In the genomic region with DNA sequence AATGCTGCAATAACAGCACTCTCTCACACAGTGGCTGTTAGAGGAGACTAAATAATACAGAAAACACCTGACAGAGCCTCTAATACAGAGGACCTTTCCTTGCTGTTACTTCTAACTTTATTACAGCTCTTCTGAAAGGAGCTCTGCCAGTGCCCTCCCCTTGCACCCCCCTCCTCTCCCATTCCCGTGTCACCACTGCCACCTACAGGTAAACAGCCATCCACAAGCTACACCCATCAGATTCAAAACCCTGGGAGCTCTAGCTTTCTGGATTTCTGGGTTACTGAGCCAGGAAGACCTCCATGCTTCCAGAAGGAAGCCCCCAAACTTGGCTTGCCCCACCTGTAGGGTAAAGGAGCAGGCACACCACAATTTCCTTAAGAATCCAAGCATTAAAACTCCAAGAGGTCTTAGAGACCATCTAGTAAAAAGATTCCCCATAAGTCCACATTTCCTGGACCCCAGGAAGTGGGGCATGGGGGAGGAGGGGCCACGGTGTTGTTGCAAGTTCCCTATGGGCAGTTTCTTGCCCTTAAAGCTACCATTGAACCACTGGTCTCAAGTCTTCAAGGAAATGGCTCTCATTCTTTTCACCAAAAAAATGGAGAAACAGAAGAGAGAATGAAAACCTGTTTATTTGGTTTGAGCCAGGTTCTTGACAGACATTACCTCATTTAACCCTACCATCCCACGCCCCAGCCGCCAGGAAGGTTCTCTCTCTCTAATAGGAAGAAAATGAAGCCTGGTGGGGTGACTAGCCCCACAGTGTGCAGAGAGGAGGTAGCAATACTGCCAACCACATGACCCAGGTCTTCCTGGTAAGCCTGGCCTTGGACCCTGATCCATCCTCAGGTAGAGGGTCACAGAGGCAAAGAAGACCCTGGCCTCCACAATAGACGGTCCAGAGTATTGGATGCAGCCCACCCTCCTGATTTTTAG, we compare ENCODE assay signal across 8 cellular contexts. TPM values are rescaled to one million over a fixed set of nuclear protein-coding genes. Genes with fewer than 3 reads are reported as not detected.
A peak's percentile ranks its signal among the peaks of the same experiment; 100 is the strongest.
DNase-seq lines count a peak whose midpoint lies in the region; ATAC-seq and TF ChIP-seq lines count a peak whose summit lies in the region.

No MANE protein-coding gene starts in this region.

- no peaks in the 10 kb centered on the region for H3K9me3 ChIP-seq in Peyer's patch

- H3K27ac Mint-ChIP-seq in neural crest cell (ENCODE audit: unreplicated experiment), result no peak overlapping the region

- H3K4me3 Mint-ChIP-seq in neural crest cell, result peak overlapping the region; percentile 36

- no peaks in the 10 kb centered on the region for H3K36me3 Mint-ChIP-seq in neural crest cell (ENCODE audit: low read depth)

- TF ChIP-seq CTCF in Peyer's patch (IDR thresholded peaks at IDR 0.05) (peak; percentile 16 to 79 (median 69)), fibroblast of pulmonary artery (IDR thresholded peaks at IDR 0.05; ENCODE audit: low read length, missing control alignments) (peak; percentile 90), neural crest cell (conservative IDR thresholded peaks at IDR 0.05) (peak; percentile 80)

- H3K4me1 Mint-ChIP-seq in neural crest cell, result peaks cover 43% of the 10 kb centered on the region

- H3K4me1 ChIP-seq in Peyer's patch, result peaks cover 0 to 45% (median 0%) of the 10 kb centered on the region in 4 donors

- no peaks in the 10 kb centered on the region for H3K36me3 ChIP-seq in Peyer's patch

- TF ChIP-seq POLR2A in Peyer's patch (IDR thresholded peaks at IDR 0.05), result no peak

- no peaks in the 10 kb centered on the region for H3K27me3 Mint-ChIP-seq in neural crest cell (ENCODE audit: low read depth)

- H3K27ac ChIP-seq in Peyer's patch, result no peak overlapping the region

- no peak for ATAC-seq in HG03139 (IDR thresholded peaks at IDR 0.05; ENCODE audit: unreplicated experiment)

- no peaks in the 10 kb centered on the region for H3K9me3 Mint-ChIP-seq in neural crest cell

- peak; percentile 37 for DNase-seq in COR-L47 (lab: John Stamatoyannopoulos, UW)
- DNase-seq in HuH-7 (ENCODE audit: low spot score), result peak; percentile 94
- DNase-seq in Peyer's patch, result peak; percentile 58 to 82 (median 62)
- DNase-seq in activated T-helper 1 cell treated with Interleukin-2 at 50 U/mL for 16 hours (ENCODE audit: low read depth), result peak; percentile 41
- DNase-seq in fibroblast of pulmonary artery (ENCODE audit: low read depth), result peak; percentile 82
- DNase-seq in neural crest cell (ENCODE audit: low read depth, low spot score), result peak; percentile 68
- DNase-seq in superior temporal gyrus (ENCODE audit: extremely low spot score), result peak; percentile 84

- H3K27me3 ChIP-seq in Peyer's patch, result no peaks in the 10 kb centered on the region

- no peak overlapping the region for H3K4me3 ChIP-seq in Peyer's patch
- H3K4me3 ChIP-seq in fibroblast of pulmonary artery (replicated peaks; ENCODE audit: low read depth, low read length), result no peak overlapping the region

RNA-seq across cellular contexts. Expression of gene TOM1L2, which starts 52.8 kb away (rescaled TPM):
- 10 to 100 TPM; 49.5 to 74.8 (median 62.7) TPM for total RNA-seq in Peyer's patch
- total RNA-seq in neural crest cell, result 15.9 and 16.3 TPM in 2 replicates

RNA-seq across cellular contexts. Expression of gene DRC3, which starts 53.2 kb away (rescaled TPM):
- total RNA-seq in Peyer's patch, result 1 to 10 TPM in 2 of 4 donors, under 1 TPM in 1, not detected in 1; 0.57 to 6.3 (median 5.8) TPM
- total RNA-seq in neural crest cell, result 0.61 and 1.6 TPM in 2 replicates

Comparison
In these comparisons a context has a peak if more than half of its experiments do, and no peak if none do; other contexts are left out.
1. DNase-seq: peak in every context shown above with its lines; median percentile 94 in HuH-7; 84 in superior temporal gyrus; 82 in fibroblast of pulmonary artery; 68 in neural crest cell; 62 in Peyer's patch; 41 in activated T-helper 1 cell treated with Interleukin-2 at 50 U/mL for 16 hours; 37 in COR-L47.